Comparison of ENCODE assay signal across 1 cellular context in genomic region chr17:72465191-72466024, GRCh38.
TF ChIP-seq lines count a peak whose summit lies in the region.

No MANE protein-coding gene starts in this region.

TF ChIP-seq in HepG2, 621 proteins besides CTCF, POLR2A, EP300 and RAD21 (continued from another document and continues in another):
- TF ChIP-seq SAFB2 (CRISPR knock-in tag; IDR thresholded peaks at IDR 0.05; ENCODE audit: borderline replicate concordance, low read depth): no peak
- TF ChIP-seq MEF2D (CRISPR knock-in tag; IDR thresholded peaks at IDR 0.05): peak; percentile 68; the same call in 1 of the 2 replicates
- no peak for TF ChIP-seq ZNF3 (CRISPR knock-in tag; IDR thresholded peaks at IDR 0.05)
- TF ChIP-seq ZNF577 (CRISPR knock-in tag; IDR thresholded peaks at IDR 0.05; ENCODE audit: borderline replicate concordance, low read depth): no peak
- TF ChIP-seq FOXA3 (CRISPR knock-in tag; IDR thresholded peaks at IDR 0.05): peak; percentile 65
- TF ChIP-seq ZNF652 (CRISPR knock-in tag; IDR thresholded peaks at IDR 0.05; ENCODE audit: borderline replicate concordance, low read depth): no peak
- TF ChIP-seq ZNF274 (CRISPR knock-in tag; IDR thresholded peaks at IDR 0.05): peak; percentile 60; the same call in 1 of the 2 replicates
- TF ChIP-seq PPARG (CRISPR knock-in tag; conservative IDR thresholded peaks at IDR 0.05): no peak; the same call in 1 of the 2 replicates
- TF ChIP-seq AHDC1 (CRISPR knock-in tag; IDR thresholded peaks at IDR 0.05; ENCODE audit: borderline replicate concordance): peak; percentile 81
- TF ChIP-seq KDM5A (IDR thresholded peaks at IDR 0.05; ENCODE audit: borderline replicate concordance, low read length): no peak
- TF ChIP-seq RELA (CRISPR knock-in tag; IDR thresholded peaks at IDR 0.05): no peak
- no peak for TF ChIP-seq NAIF1 (CRISPR knock-in tag; IDR thresholded peaks at IDR 0.05; ENCODE audit: borderline replicate concordance)
- no peak for TF ChIP-seq ZFP37 (CRISPR knock-in tag; IDR thresholded peaks at IDR 0.05; ENCODE audit: borderline replicate concordance)
- TF ChIP-seq RCOR2 (CRISPR knock-in tag; IDR thresholded peaks at IDR 0.05): peak; percentile 56; the same call in 1 of the 2 replicates
- TF ChIP-seq CEBPB (IDR thresholded peaks at IDR 0.05; ENCODE audit: borderline replicate concordance, low read depth, low read length): no peak
- TF ChIP-seq CSRNP1 (CRISPR knock-in tag; IDR thresholded peaks at IDR 0.05): peak; percentile 74; the same call in 1 of the 2 replicates
- no peak for TF ChIP-seq ZNF33A (CRISPR knock-in tag; IDR thresholded peaks at IDR 0.05; ENCODE audit: borderline replicate concordance)
- TF ChIP-seq FOXP4 (CRISPR knock-in tag; IDR thresholded peaks at IDR 0.05): peak; percentile 49
- no peak for TF ChIP-seq STAT5B (CRISPR knock-in tag; IDR thresholded peaks at IDR 0.05)
- TF ChIP-seq GRHL1 (CRISPR knock-in tag; conservative IDR thresholded peaks at IDR 0.05): no peak
- no peak for TF ChIP-seq ZNF281 (CRISPR knock-in tag; IDR thresholded peaks at IDR 0.05; ENCODE audit: borderline replicate concordance)
- TF ChIP-seq ZNF362 (CRISPR knock-in tag; IDR thresholded peaks at IDR 0.05; ENCODE audit: borderline replicate concordance): no peak
- TF ChIP-seq LBX2 (CRISPR knock-in tag; IDR thresholded peaks at IDR 0.05; ENCODE audit: borderline replicate concordance): no peak
- no peak for TF ChIP-seq SMARCE1 (IDR thresholded peaks at IDR 0.05; ENCODE audit: borderline replicate concordance)
- TF ChIP-seq PAXIP1 (CRISPR knock-in tag; conservative IDR thresholded peaks at IDR 0.05): peak; percentile 84
- TF ChIP-seq ZNF484 (CRISPR knock-in tag; IDR thresholded peaks at IDR 0.05; ENCODE audit: borderline replicate concordance, low read depth): no peak
- no peak for TF ChIP-seq NFATC3 (CRISPR knock-in tag; IDR thresholded peaks at IDR 0.05)
- TF ChIP-seq ZSCAN29 (CRISPR knock-in tag; conservative IDR thresholded peaks at IDR 0.05): no peak
- no peak for TF ChIP-seq ZNF501 (CRISPR knock-in tag; IDR thresholded peaks at IDR 0.05)
- no peak for TF ChIP-seq KLF15 (CRISPR knock-in tag; IDR thresholded peaks at IDR 0.05; ENCODE audit: borderline replicate concordance)
- no peak for TF ChIP-seq ARHGAP35 (CRISPR knock-in tag; IDR thresholded peaks at IDR 0.05; ENCODE audit: borderline replicate concordance)
- TF ChIP-seq ONECUT2 (CRISPR knock-in tag; IDR thresholded peaks at IDR 0.05): no peak
- no peak for TF ChIP-seq CC2D1A (CRISPR knock-in tag; IDR thresholded peaks at IDR 0.05)
- peak; percentile 61 for TF ChIP-seq IKZF5 (CRISPR knock-in tag; IDR thresholded peaks at IDR 0.05)
- TF ChIP-seq ETV5 (CRISPR knock-in tag; IDR thresholded peaks at IDR 0.05; ENCODE audit: borderline replicate concordance): peak; percentile 56; the same call in 1 of the 2 replicates
- no peak for TF ChIP-seq MTF1 (CRISPR knock-in tag; IDR thresholded peaks at IDR 0.05)
